ENCODE assay signal across 17 cellular contexts in the genomic region with DNA sequence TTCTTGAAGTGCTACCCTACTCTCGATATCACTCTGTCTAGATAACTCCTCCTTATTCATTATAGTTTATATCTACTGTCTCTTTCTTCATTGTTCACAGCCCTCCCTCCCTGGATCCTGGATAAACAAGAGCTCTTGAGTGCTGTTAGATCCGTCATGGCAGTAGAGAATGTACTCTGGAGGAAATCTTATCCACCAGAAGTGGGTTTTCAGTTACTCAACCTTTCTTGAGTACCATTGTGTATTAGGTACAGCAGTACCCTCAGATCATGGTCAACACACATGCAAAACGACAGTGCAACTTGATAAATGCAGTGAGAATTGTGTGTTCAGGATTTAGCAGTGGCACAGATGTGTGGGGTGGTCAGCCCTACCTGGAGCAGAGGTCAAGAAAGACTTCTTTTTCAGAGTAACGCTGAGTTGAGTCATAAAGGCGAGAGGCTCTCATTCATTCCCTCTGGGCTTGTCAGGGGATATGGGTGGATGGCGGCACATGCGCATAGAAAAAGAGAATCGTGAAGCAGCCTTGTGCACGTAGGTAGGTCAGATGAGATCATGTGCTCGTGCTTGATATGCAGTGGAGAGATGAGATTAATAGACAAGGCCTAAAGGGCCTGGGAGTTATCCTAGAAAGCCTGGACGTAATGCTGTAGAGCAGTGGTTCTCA.
"Had no signal": no experiment of that assay in that cellular context is flagged by ENCODE, and none has a peak within 500 bp of the region (broad histone marks: within the 10 kb centered on the region; RNA-seq: fewer than 3 reads in every experiment).

No MANE protein-coding gene starts in this region.

- H3K4me1 ChIP-seq: esophagus squamous epithelium, spleen, stomach, testis, uterus had no signal

- H3K4me3 Mint-ChIP-seq: activated CD8-positive, alpha-beta memory T cell treated with anti-CD3 and anti-CD28 coated beads, Interleukin-2, amount 10 ng/mL, durations not matched to agents 7 days and 5 days had no signal

- H3K4me1 Mint-ChIP-seq: activated CD8-positive, alpha-beta memory T cell treated with anti-CD3 and anti-CD28 coated beads, Interleukin-2, amount 10 ng/mL, durations not matched to agents 7 days and 5 days had no signal

- H3K27ac ChIP-seq: coronary artery, esophagus squamous epithelium, spleen, stomach, testis, uterus had no signal

- H3K36me3 ChIP-seq: uterus had no signal

- H3K27me3 Mint-ChIP-seq: activated CD8-positive, alpha-beta memory T cell treated with anti-CD3 and anti-CD28 coated beads, Interleukin-2, amount 10 ng/mL, durations not matched to agents 7 days and 5 days had no signal

- H3K4me3 ChIP-seq: coronary artery, esophagus squamous epithelium, spleen, stomach, testis, uterus had no signal

- FAIRE-seq: keratinocyte had no signal

- H3K27ac Mint-ChIP-seq: activated CD8-positive, alpha-beta memory T cell treated with anti-CD3 and anti-CD28 coated beads, Interleukin-2, amount 10 ng/mL, durations not matched to agents 7 days and 5 days had no signal

- DNase-seq: activated CD4-positive, alpha-beta T cell treated with anti-CD3 and anti-CD28 coated beads, Interleukin-2, amount 50 U/mL, for 48 hours; activated CD4-positive, CD25-positive, alpha-beta regulatory T cell treated with anti-CD3 and anti-CD28 coated beads, Interleukin-2, amount 50 U/mL, for 72 hours; activated CD8-positive, alpha-beta memory T cell treated with anti-CD3 and anti-CD28 coated beads, Interleukin-2, amount 10 ng/mL, durations not matched to agents 7 days and 5 days; activated effector memory CD4-positive, alpha-beta T cell treated with Interleukin-2 at 50 U/mL for 16 hours; activated naive CD4-positive, alpha-beta T cell treated with anti-CD3 and anti-CD28 coated beads, Interleukin-2, amount 50 U/mL, for 16 hours; activated T-cell treated with anti-CD3 and anti-CD28 coated beads, Interleukin-2, amount 50 U/mL, for 1 hour; caudate nucleus; effector CD4-positive, alpha-beta T cell; esophagus squamous epithelium; hippocampal formation; spleen; stomach; T-helper 9 cell; testis; uterus had no signal

- H3K27me3 ChIP-seq: esophagus squamous epithelium, spleen, stomach, testis, uterus had no signal

- H3K9me3 ChIP-seq: esophagus squamous epithelium, spleen, stomach, testis, uterus had no signal
